Comparison of ENCODE assay signal across 9 cellular contexts in genomic region chr18:7452331-7452730, GRCh38.
A peak's percentile ranks its signal among the peaks of the same experiment; 100 is the strongest.
DNase-seq lines count a peak whose midpoint lies in the region; TF ChIP-seq lines count a peak whose summit lies in the region.
"Had no signal": no experiment of that assay in that cellular context is flagged by ENCODE, and none has a peak within 500 bp of the region (broad histone marks: within the 10 kb centered on the region; RNA-seq: fewer than 3 reads in every experiment).

No MANE protein-coding gene starts in this region.

- H3K4me3 ChIP-seq in CD8-positive, alpha-beta memory T cell (ENCODE audit: low read length), result no peak overlapping the region
- H3K4me3 ChIP-seq: BLaER1 treated with 17β-estradiol and CSF1 and Interleukin-3, amounts not matched to agents 10 nM and 100 nM had no signal

- no peaks in the 10 kb centered on the region for H3K9me3 ChIP-seq in CD8-positive, alpha-beta memory T cell (ENCODE audit: low read length)
- H3K9me3 ChIP-seq: BLaER1 treated with 17β-estradiol and CSF1 and Interleukin-3, amounts not matched to agents 10 nM and 100 nM had no signal

- POLR2A ChIA-PET in CD8-positive, alpha-beta memory T cell (lab: Charles Lee), result no interaction called here

- DNase-seq in NCI-H146 (lab: John Stamatoyannopoulos, UW) (peak; percentile 7), NCI-H146 treated with DMSO at 0.1 percent for 48 hours (lab: John Stamatoyannopoulos, UW; ENCODE audit: unreplicated experiment) (no peak), NCI-H1694 treated with DMSO at 0.1 percent for 48 hours (lab: John Stamatoyannopoulos, UW) (peak; percentile 4), T47D (ENCODE audit: low read depth in 1 of 2, low spot score in 1 of 2) (peak; percentile 5 to 29), left kidney (ENCODE audit: low read depth, low spot score) (peak; percentile 73), NK-92 (lab: John Stamatoyannopoulos, UW; ENCODE audit: unreplicated experiment) (no peak), GM13976 (ENCODE audit: low spot score) (no peak)
- no peak for DNase-seq in CD8-positive, alpha-beta memory T cell

- no peaks in the 10 kb centered on the region for H3K4me1 Mint-ChIP-seq in CD8-positive, alpha-beta memory T cell

- H3K9me3 Mint-ChIP-seq in CD8-positive, alpha-beta memory T cell, result peaks cover 0 to 3% (median 0%) of the 10 kb centered on the region in 5 donors

- CTCF ChIA-PET in CD8-positive, alpha-beta memory T cell (lab: Charles Lee), result no interaction called here

- H3K27ac Mint-ChIP-seq in CD8-positive, alpha-beta memory T cell, result no peak overlapping the region

- no peak overlapping the region for H3K4me3 Mint-ChIP-seq in CD8-positive, alpha-beta memory T cell

- no peaks in the 10 kb centered on the region for H3K27me3 Mint-ChIP-seq in CD8-positive, alpha-beta memory T cell

- TF ChIP-seq CTCF in GM13976 (IDR thresholded peaks at IDR 0.05; ENCODE audit: borderline replicate concordance, control extremely low read depth, extremely low read depth, insufficient read depth, missing control alignments), result no peak

- H3K36me3 ChIP-seq in CD8-positive, alpha-beta memory T cell (ENCODE audit: insufficient read depth, low read length), result no peaks in the 10 kb centered on the region
- H3K36me3 ChIP-seq: BLaER1 treated with 17β-estradiol and CSF1 and Interleukin-3, amounts not matched to agents 10 nM and 100 nM had no signal

- no peaks in the 10 kb centered on the region for H3K36me3 Mint-ChIP-seq in CD8-positive, alpha-beta memory T cell

- in situ Hi-C loops in T47D (cut with HindIII; ENCODE audit: low pct_unique_long_range_greater_than_20kb, low sequenced_read_pairs) (no loop called here), GM13976 (cut with MboI; ENCODE audit: low sequenced_read_pairs, unreplicated experiment) (no loop called here)

- H3K4me1 ChIP-seq in CD8-positive, alpha-beta memory T cell (ENCODE audit: insufficient read depth, low read length), result no peaks in the 10 kb centered on the region
- H3K4me1 ChIP-seq: BLaER1 treated with 17β-estradiol and CSF1 and Interleukin-3, amounts not matched to agents 10 nM and 100 nM had no signal

- no peaks in the 10 kb centered on the region for H3K27me3 ChIP-seq in CD8-positive, alpha-beta memory T cell (ENCODE audit: insufficient read depth, low read length, poor library complexity, severe bottlenecking)
- H3K27me3 ChIP-seq: BLaER1 treated with 17β-estradiol and CSF1 and Interleukin-3, amounts not matched to agents 10 nM and 100 nM had no signal

- H3K27ac ChIP-seq in CD8-positive, alpha-beta memory T cell (ENCODE audit: low read depth, low read length), result no peak overlapping the region
- H3K27ac ChIP-seq: BLaER1 treated with 17β-estradiol and CSF1 and Interleukin-3, amounts not matched to agents 10 nM and 100 nM had no signal

Comparison
In these comparisons a context has a peak if more than half of its experiments do, and no peak if none do; other contexts are left out.
1. DNase-seq: peak in NCI-H146 (single experiment), NCI-H1694 treated with DMSO at 0.1 percent for 48 hours (single experiment), T47D (2 of 2) and left kidney (single experiment); none in NCI-H146 treated with DMSO at 0.1 percent for 48 hours (single experiment), NK-92 (single experiment), CD8-positive, alpha-beta memory T cell (0 of 5) and GM13976 (single experiment).